In the genomic region with DNA sequence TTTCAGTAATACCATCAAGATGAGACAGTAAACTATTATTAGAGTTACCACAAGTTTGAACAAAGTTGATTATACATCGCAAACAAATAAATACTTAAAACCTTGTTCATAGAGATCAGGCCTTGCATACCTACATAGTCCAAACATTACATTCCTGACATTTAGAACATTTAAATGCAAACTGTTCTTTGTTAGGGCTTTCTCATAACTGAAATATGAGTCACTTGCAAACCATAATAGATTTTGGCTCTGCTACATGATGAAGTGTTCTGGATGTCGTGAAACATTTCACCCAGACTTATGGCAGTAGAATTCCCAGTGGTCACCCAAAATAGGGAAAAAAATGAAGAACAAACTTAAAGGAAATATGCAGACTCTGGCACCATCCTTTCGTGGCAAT, we compare ENCODE assay signal across 9 cellular contexts.
DNase-seq lines count a peak whose midpoint lies in the region; ATAC-seq and TF ChIP-seq lines count a peak whose summit lies in the region.
"Had no signal": no experiment of that assay in that cellular context is flagged by ENCODE, and none has a peak within 500 bp of the region (broad histone marks: within the 10 kb centered on the region; RNA-seq: fewer than 3 reads in every experiment).

No MANE protein-coding gene starts in this region.

- peaks cover 26% of the 10 kb centered on the region for H3K4me1 ChIP-seq in RWPE2 (ENCODE audit: insufficient read depth, poor library complexity, severe bottlenecking)

- no peak overlapping the region for H3K4me3 ChIP-seq in RWPE2 (ENCODE audit: severe bottlenecking)

- TF ChIP-seq CTCF in RWPE2 (IDR thresholded peaks at IDR 0.05; ENCODE audit: poor library complexity, severe bottlenecking) (no peak), omental fat pad (IDR thresholded peaks at IDR 0.05) (no peak)

- H3K27ac ChIP-seq in RWPE2 (ENCODE audit: poor library complexity, severe bottlenecking) = peak overlapping the region; percentile 97

- H3K36me3 ChIP-seq in RWPE2 (ENCODE audit: low read depth) = no peaks in the 10 kb centered on the region

- DNase-seq in AG08396 (ENCODE audit: low spot score) (peak; percentile 47), RWPE2 (ENCODE audit: low spot score) (no peak), fibroblast of peridontal ligament (ENCODE audit: extremely low read depth) (peak; percentile 98), omental fat pad (ENCODE audit: low spot score) (no peak), NCI-H1048 (lab: John Stamatoyannopoulos, UW) (no peak), COR-L47 (lab: John Stamatoyannopoulos, UW) (no peak)
- DNase-seq: NCI-H1694 treated with DMSO at 0.1 percent for 48 hours had no signal

- no peaks in the 10 kb centered on the region for H3K27me3 ChIP-seq in RWPE2 (ENCODE audit: insufficient read depth, poor library complexity, severe bottlenecking)

- ATAC-seq in RWPE2 (ENCODE audit: low read depth) = peak; percentile 94
- peak; percentile 82 for ATAC-seq in omental fat pad (ENCODE audit: low FRiP score)
- ATAC-seq in HG02678 (IDR thresholded peaks at IDR 0.05; ENCODE audit: unreplicated experiment) = no peak
- ATAC-seq in activated CD4-positive, CD25-positive, alpha-beta regulatory T cell treated with anti-CD3 and anti-CD28 coated beads, Interleukin-2, amount 50 U/mL, for 24 hours = no peak

- no peaks in the 10 kb centered on the region for H3K9me3 ChIP-seq in RWPE2 (ENCODE audit: severe bottlenecking)

Comparison
In these comparisons a context has a peak if more than half of its experiments do, and no peak if none do; other contexts are left out.
1. DNase-seq: peak in AG08396 (single experiment) and fibroblast of peridontal ligament (single experiment); none in RWPE2 (single experiment), omental fat pad (single experiment), NCI-H1048 (single experiment) and COR-L47 (single experiment).
2. ATAC-seq: peak in RWPE2 (single experiment) and omental fat pad (single experiment); none in HG02678 (single experiment) and activated CD4-positive, CD25-positive, alpha-beta regulatory T cell treated with anti-CD3 and anti-CD28 coated beads, Interleukin-2, amount 50 U/mL, for 24 hours (0 of 2).